ENCODE assay signal across 8 cellular contexts in genomic region chr19:4369109-4369887, GRCh38. TPM values are rescaled to one million over a fixed set of nuclear protein-coding genes. Genes with fewer than 3 reads are reported as not detected.
DNase-seq lines count a peak whose midpoint lies in the region; ATAC-seq lines count a peak whose summit lies in the region.

No MANE protein-coding gene starts in this region.

- DNase-seq in Caki2 (ENCODE audit: low read depth): peak; percentile 77
- DNase-seq in activated CD4-positive, alpha-beta T cell treated with anti-CD3 and anti-CD28 coated beads, Interleukin-2, amount 10 ng/mL, durations not matched to agents 7 days and 5 days: peak; percentile 92
- peak; percentile 65 to 71 (median 68) for DNase-seq in effector memory CD4-positive, alpha-beta T cell
- peak; percentile 86 for DNase-seq in natural killer cell treated with Interleukin-12 subunit alpha and Interleukin-12 subunit beta and Interleukin-15 and Interleukin-18, amount 100 ng/mL, for 72 hours (ENCODE audit: low spot score)
- DNase-seq in stimulated activated naive CD8-positive, alpha-beta T cell treated with anti-CD3 and anti-CD28 coated beads, Interleukin-15, amount 100 ng/mL, for 72 hours: peak; percentile 75 to 92
- DNase-seq in Ammon's horn (ENCODE audit: low spot score): no peak

- CTCF ChIA-PET in activated CD4-positive, alpha-beta T cell treated with anti-CD3 and anti-CD28 coated beads, Interleukin-2, amount 10 ng/mL, durations not matched to agents 7 days and 5 days (lab: Charles Lee): interaction anchor here (0.6 to 3.6 kb wide), 10 partner anchors 10 to 82 kb away, joined by 3 to 23 read pairs (median 4); partner anchors contain the start of genes MPND and SH3GL1

- H3K36me3 Mint-ChIP-seq in IgD-negative memory B cell: no peaks in the 10 kb centered on the region
- peaks cover 13% of the 10 kb centered on the region for H3K36me3 Mint-ChIP-seq in activated CD4-positive, alpha-beta T cell treated with anti-CD3 and anti-CD28 coated beads, Interleukin-2, amount 10 ng/mL, durations not matched to agents 7 days and 5 days (ENCODE audit: low read depth)
- no peaks in the 10 kb centered on the region for H3K36me3 Mint-ChIP-seq in natural killer cell treated with Interleukin-12 subunit alpha and Interleukin-12 subunit beta and Interleukin-15 and Interleukin-18, amount 100 ng/mL, for 72 hours

- no peaks in the 10 kb centered on the region for H3K9me3 Mint-ChIP-seq in IgD-negative memory B cell
- no peaks in the 10 kb centered on the region for H3K9me3 Mint-ChIP-seq in activated CD4-positive, alpha-beta T cell treated with anti-CD3 and anti-CD28 coated beads, Interleukin-2, amount 10 ng/mL, durations not matched to agents 7 days and 5 days
- H3K9me3 Mint-ChIP-seq in natural killer cell treated with Interleukin-12 subunit alpha and Interleukin-12 subunit beta and Interleukin-15 and Interleukin-18, amount 100 ng/mL, for 72 hours: no peaks in the 10 kb centered on the region
- no peaks in the 10 kb centered on the region for H3K9me3 Mint-ChIP-seq in stimulated activated naive CD8-positive, alpha-beta T cell treated with anti-CD3 and anti-CD28 coated beads, Interleukin-15, amount 100 ng/mL, for 72 hours

- H3K4me1 ChIP-seq in effector memory CD4-positive, alpha-beta T cell (ENCODE audit: control insufficient read depth, insufficient read depth, low read length, poor library complexity, severe bottlenecking): peaks cover 43% of the 10 kb centered on the region

- H3K4me3 ChIP-seq in effector memory CD4-positive, alpha-beta T cell (ENCODE audit: insufficient read depth, low read depth, low read length, poor library complexity, severe bottlenecking): peak overlapping the region; percentile 76

- peak overlapping the region; percentile 57 to 96 (median 95) for H3K27ac Mint-ChIP-seq in IgD-negative memory B cell
- peak overlapping the region; percentile 93 for H3K27ac Mint-ChIP-seq in activated CD4-positive, alpha-beta T cell treated with anti-CD3 and anti-CD28 coated beads, Interleukin-2, amount 10 ng/mL, durations not matched to agents 7 days and 5 days
- H3K27ac Mint-ChIP-seq in natural killer cell treated with Interleukin-12 subunit alpha and Interleukin-12 subunit beta and Interleukin-15 and Interleukin-18, amount 100 ng/mL, for 72 hours: peak overlapping the region; percentile 93
- H3K27ac Mint-ChIP-seq in stimulated activated naive CD8-positive, alpha-beta T cell treated with anti-CD3 and anti-CD28 coated beads, Interleukin-15, amount 100 ng/mL, for 72 hours: peak overlapping the region; percentile 93 to 98

- no peaks in the 10 kb centered on the region for H3K27me3 Mint-ChIP-seq in IgD-negative memory B cell
- no peaks in the 10 kb centered on the region for H3K27me3 Mint-ChIP-seq in activated CD4-positive, alpha-beta T cell treated with anti-CD3 and anti-CD28 coated beads, Interleukin-2, amount 10 ng/mL, durations not matched to agents 7 days and 5 days
- H3K27me3 Mint-ChIP-seq in natural killer cell treated with Interleukin-12 subunit alpha and Interleukin-12 subunit beta and Interleukin-15 and Interleukin-18, amount 100 ng/mL, for 72 hours: no peaks in the 10 kb centered on the region
- H3K27me3 Mint-ChIP-seq in stimulated activated naive CD8-positive, alpha-beta T cell treated with anti-CD3 and anti-CD28 coated beads, Interleukin-15, amount 100 ng/mL, for 72 hours: no peaks in the 10 kb centered on the region

- no peaks in the 10 kb centered on the region for H3K27me3 ChIP-seq in effector memory CD4-positive, alpha-beta T cell (replicated peaks; ENCODE audit: control insufficient read depth, insufficient read depth, low read length, poor library complexity, severe bottlenecking)

- peak overlapping the region; percentile 79 for H3K27ac ChIP-seq in effector memory CD4-positive, alpha-beta T cell (ENCODE audit: insufficient read depth, low read length, poor library complexity, severe bottlenecking)

- ATAC-seq in GM21390 (IDR thresholded peaks at IDR 0.05; ENCODE audit: unreplicated experiment): peak; percentile 46
- peak; percentile 77 to 80 for ATAC-seq in natural killer cell treated with Interleukin-12 subunit alpha and Interleukin-12 subunit beta and Interleukin-15 and Interleukin-18, amount 100 ng/mL, for 72 hours
- peak; percentile 90 for ATAC-seq in stimulated activated naive CD8-positive, alpha-beta T cell treated with anti-CD3 and anti-CD28 coated beads, Interleukin-15, amount 100 ng/mL, for 72 hours

- peak overlapping the region; percentile 80 to 91 (median 90) for H3K4me3 Mint-ChIP-seq in IgD-negative memory B cell
- peak overlapping the region; percentile 62 for H3K4me3 Mint-ChIP-seq in activated CD4-positive, alpha-beta T cell treated with anti-CD3 and anti-CD28 coated beads, Interleukin-2, amount 10 ng/mL, durations not matched to agents 7 days and 5 days
- H3K4me3 Mint-ChIP-seq in natural killer cell treated with Interleukin-12 subunit alpha and Interleukin-12 subunit beta and Interleukin-15 and Interleukin-18, amount 100 ng/mL, for 72 hours: peak overlapping the region; percentile 78
- H3K4me3 Mint-ChIP-seq in stimulated activated naive CD8-positive, alpha-beta T cell treated with anti-CD3 and anti-CD28 coated beads, Interleukin-15, amount 100 ng/mL, for 72 hours: peak overlapping the region; percentile 74 to 78

- in situ Hi-C loops in Caki2 (cut with HindIII; ENCODE audit: low pct_unique_long_range_greater_than_20kb, low sequenced_read_pairs): no loop called here

- peaks cover 18 to 30% (median 30%) of the 10 kb centered on the region in 3 donors for H3K4me1 Mint-ChIP-seq in IgD-negative memory B cell
- H3K4me1 Mint-ChIP-seq in activated CD4-positive, alpha-beta T cell treated with anti-CD3 and anti-CD28 coated beads, Interleukin-2, amount 10 ng/mL, durations not matched to agents 7 days and 5 days: peaks cover 69% of the 10 kb centered on the region
- peaks cover 30 to 35% of the 10 kb centered on the region in 2 donors for H3K4me1 Mint-ChIP-seq in natural killer cell treated with Interleukin-12 subunit alpha and Interleukin-12 subunit beta and Interleukin-15 and Interleukin-18, amount 100 ng/mL, for 72 hours (ENCODE audit: low read depth in 2 of 2)
- peaks cover 71% of the 10 kb centered on the region for H3K4me1 Mint-ChIP-seq in stimulated activated naive CD8-positive, alpha-beta T cell treated with anti-CD3 and anti-CD28 coated beads, Interleukin-15, amount 100 ng/mL, for 72 hours

- POLR2A ChIA-PET in activated CD4-positive, alpha-beta T cell treated with anti-CD3 and anti-CD28 coated beads, Interleukin-2, amount 10 ng/mL, durations not matched to agents 7 days and 5 days (lab: Charles Lee): interaction anchor here (0.6 kb wide), 1 partner anchor 31 kb away, joined by 3 read pairs; the partner anchor contains the start of gene SH3GL1

- no peaks in the 10 kb centered on the region for H3K9me3 ChIP-seq in effector memory CD4-positive, alpha-beta T cell (ENCODE audit: control insufficient read depth, low read length)

- peaks cover 19% of the 10 kb centered on the region for H3K36me3 ChIP-seq in effector memory CD4-positive, alpha-beta T cell (ENCODE audit: control insufficient read depth, insufficient read depth, low read length)

RNA-seq across cellular contexts. Expression of gene MPND, which starts 25.9 kb away (rescaled TPM):
- 36.5 and 57.5 TPM in 2 replicates for total RNA-seq in Caki2 (2014; rRNA removed; shearing (Covaris generic); ENCODE audit: low replicate concordance)
- 9.7 TPM for polyA plus RNA-seq in IgD-negative memory B cell
- total RNA-seq in activated CD4-positive, alpha-beta T cell treated with anti-CD3 and anti-CD28 coated beads, Interleukin-2, amount 10 ng/mL, durations not matched to agents 7 days and 5 days: 10 to 100 TPM; 21.2 to 28.1 TPM
- total RNA-seq in natural killer cell treated with Interleukin-12 subunit alpha and Interleukin-12 subunit beta and Interleukin-15 and Interleukin-18, amount 100 ng/mL, for 72 hours: 10 to 100 TPM; 28.3 to 73.5 TPM

RNA-seq across cellular contexts. Expression of gene STAP2, which starts 30.7 kb away (rescaled TPM):
- total RNA-seq in Caki2 (2014; rRNA removed; shearing (Covaris generic); ENCODE audit: low replicate concordance): 7.6 and 25.1 TPM in 2 replicates
- not detected for polyA plus RNA-seq in IgD-negative memory B cell
- total RNA-seq in activated CD4-positive, alpha-beta T cell treated with anti-CD3 and anti-CD28 coated beads, Interleukin-2, amount 10 ng/mL, durations not matched to agents 7 days and 5 days: 10 to 100 TPM; 10.4 to 11.9 TPM
- 10 to 100 TPM in 1 of 2 donors, 1 to 10 TPM in 1; 7.3 to 12.8 TPM for total RNA-seq in natural killer cell treated with Interleukin-12 subunit alpha and Interleukin-12 subunit beta and Interleukin-15 and Interleukin-18, amount 100 ng/mL, for 72 hours

RNA-seq across cellular contexts. Expression of gene SH3GL1, which starts 31.0 kb away (rescaled TPM):
- total RNA-seq in Caki2 (2014; rRNA removed; shearing (Covaris generic); ENCODE audit: low replicate concordance): 77.0 and 103 TPM in 2 replicates
- 23.7 TPM for polyA plus RNA-seq in IgD-negative memory B cell
- 10 to 100 TPM; 67.7 to 68.2 TPM for total RNA-seq in activated CD4-positive, alpha-beta T cell treated with anti-CD3 and anti-CD28 coated beads, Interleukin-2, amount 10 ng/mL, durations not matched to agents 7 days and 5 days
- total RNA-seq in natural killer cell treated with Interleukin-12 subunit alpha and Interleukin-12 subunit beta and Interleukin-15 and Interleukin-18, amount 100 ng/mL, for 72 hours: 10 to 100 TPM; 47.0 to 50.8 TPM

RNA-seq across cellular contexts. Expression of gene CHAF1A, which starts 33.1 kb away (rescaled TPM):
- total RNA-seq in Caki2 (2014; rRNA removed; shearing (Covaris generic); ENCODE audit: low replicate concordance): 45.4 and 61.0 TPM in 2 replicates
- polyA plus RNA-seq in IgD-negative memory B cell: 6.9 TPM
- total RNA-seq in activated CD4-positive, alpha-beta T cell treated with anti-CD3 and anti-CD28 coated beads, Interleukin-2, amount 10 ng/mL, durations not matched to agents 7 days and 5 days: 10 to 100 TPM; 77.1 to 83.7 TPM
- total RNA-seq in natural killer cell treated with Interleukin-12 subunit alpha and Interleukin-12 subunit beta and Interleukin-15 and Interleukin-18, amount 100 ng/mL, for 72 hours: 100 to 1,000 TPM in 1 of 2 donors, 10 to 100 TPM in 1; 54.6 to 125 TPM
